8 cellular contexts compared by ENCODE assay signal in the genomic region with DNA sequence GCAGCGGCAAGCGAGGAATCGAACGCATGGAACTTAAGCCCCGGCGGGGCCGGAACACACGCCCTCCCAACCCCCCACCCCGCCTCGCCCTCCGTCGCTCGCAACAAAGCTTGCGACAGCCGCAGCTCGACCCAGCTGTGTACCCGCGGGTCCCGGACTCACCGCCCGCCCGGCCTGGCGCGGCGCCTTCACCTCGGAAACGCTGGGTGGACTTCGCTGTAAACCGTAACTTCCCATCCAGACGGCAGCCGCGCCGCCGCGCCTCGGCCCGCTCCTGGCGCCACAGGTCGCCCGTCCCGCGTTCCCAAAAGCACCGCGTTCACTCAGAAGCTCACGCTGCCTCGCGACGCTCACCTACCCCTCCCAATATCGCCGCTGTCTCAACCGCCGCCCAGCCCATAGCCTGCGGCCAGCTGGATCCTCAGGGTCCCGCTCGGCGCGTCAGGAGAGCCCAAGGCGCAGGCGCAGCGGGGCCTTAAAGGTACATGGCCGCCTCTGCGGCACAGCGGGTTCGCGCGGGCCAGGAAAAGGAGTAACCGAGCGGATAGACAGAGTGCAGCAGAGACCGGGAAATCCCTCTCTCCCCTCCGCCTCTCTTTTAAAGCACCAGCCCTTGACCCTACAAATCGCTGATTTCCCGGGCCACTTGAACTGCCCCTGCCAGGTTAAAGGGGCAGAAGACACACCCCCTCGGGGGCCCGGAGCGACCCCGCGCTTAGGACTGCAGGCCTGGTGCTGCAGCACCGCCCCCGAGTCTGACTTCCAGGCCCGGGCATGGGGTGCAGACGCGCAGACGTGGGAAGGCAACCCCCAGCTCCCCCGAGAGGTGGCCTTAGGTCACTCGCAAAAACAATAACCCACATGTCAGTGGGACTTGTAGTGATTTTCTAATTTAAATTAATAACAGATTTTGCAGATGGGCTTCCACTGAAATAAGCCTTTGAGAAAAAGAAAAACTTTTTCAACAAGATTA. TPM values are rescaled to one million over a fixed set of nuclear protein-coding genes. Genes with fewer than 3 reads are reported as not detected.
DNase-seq lines count a peak whose midpoint lies in the region; ATAC-seq and TF ChIP-seq lines count a peak whose summit lies in the region.
"Not testable (repeated sequence)": the region's sequence is repeated elsewhere in the genome, so short reads cannot be mapped to it uniquely, and the experiment has no call there.

A gene with protein sequence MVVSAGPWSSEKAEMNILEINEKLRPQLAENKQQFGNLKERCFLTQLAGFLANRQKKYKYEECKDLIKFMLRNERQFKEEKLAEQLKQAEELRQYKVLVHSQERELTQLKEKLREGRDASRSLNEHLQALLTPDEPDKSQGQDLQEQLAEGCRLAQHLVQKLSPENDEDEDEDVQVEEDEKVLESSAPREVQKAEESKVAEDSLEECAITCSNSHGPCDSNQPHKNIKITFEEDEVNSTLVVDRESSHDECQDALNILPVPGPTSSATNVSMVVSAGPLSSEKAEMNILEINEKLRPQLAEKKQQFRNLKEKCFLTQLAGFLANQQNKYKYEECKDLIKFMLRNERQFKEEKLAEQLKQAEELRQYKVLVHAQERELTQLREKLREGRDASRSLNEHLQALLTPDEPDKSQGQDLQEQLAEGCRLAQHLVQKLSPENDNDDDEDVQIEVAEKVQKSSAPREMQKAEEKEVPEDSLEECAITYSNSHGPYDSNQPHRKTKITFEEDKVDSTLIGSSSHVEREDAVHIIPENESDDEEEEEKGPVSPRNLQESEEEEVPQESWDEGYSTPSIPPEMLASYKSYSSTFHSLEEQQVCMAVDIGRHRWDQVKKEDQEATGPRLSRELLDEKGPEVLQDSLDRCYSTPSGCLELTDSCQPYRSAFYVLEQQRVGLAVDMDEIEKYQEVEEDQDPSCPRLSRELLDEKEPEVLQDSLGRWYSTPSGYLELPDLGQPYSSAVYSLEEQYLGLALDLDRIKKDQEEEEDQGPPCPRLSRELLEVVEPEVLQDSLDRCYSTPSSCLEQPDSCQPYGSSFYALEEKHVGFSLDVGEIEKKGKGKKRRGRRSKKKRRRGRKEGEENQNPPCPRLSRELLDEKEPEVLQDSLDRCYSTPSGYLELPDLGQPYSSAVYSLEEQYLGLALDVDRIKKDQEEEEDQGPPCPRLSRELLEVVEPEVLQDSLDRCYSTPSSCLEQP (N-terminal part only) (minus strand): TSS at position 443 of the 973 bp plus-strand sequence. CDS start 21,412 bp downstream, outside the sequence.

- H3K9me3 ChIP-seq in upper lobe of right lung, result not testable (repeated sequence)

- H3K9me3 Mint-ChIP-seq in brain, result not testable (repeated sequence)

- H3K4me3 ChIP-seq in upper lobe of right lung, result peak within 1 kb of the TSS; percentile 47

- H3K27me3 Mint-ChIP-seq in brain, result not testable (repeated sequence)

- H3K36me3 Mint-ChIP-seq in brain, result not testable (repeated sequence)

- not testable (repeated sequence) for H3K27me3 ChIP-seq in upper lobe of right lung

- DNase-seq in NCI-H146 (lab: John Stamatoyannopoulos, UW), result peak; percentile 36
- DNase-seq in hypothalamus (lab: John Stamatoyannopoulos, UW), result peak in 27 of 51 donors; percentile 0 to 49 (median 23)
- peak; percentile 77 for DNase-seq in retina
- DNase-seq in upper lobe of right lung, result peak; percentile 80

- intact Hi-C loops in upper lobe of right lung (cut with DNase I), result not testable (repeated sequence)

- H3K4me1 Mint-ChIP-seq in brain, result not testable (repeated sequence)

- peak within 1 kb of the TSS; percentile 95 to 99 (median 98) for H3K27ac Mint-ChIP-seq in brain

- ATAC-seq in GM18511 (IDR thresholded peaks at IDR 0.05; ENCODE audit: unreplicated experiment) (peak; percentile 94), HG02852 (IDR thresholded peaks at IDR 0.05; ENCODE audit: unreplicated experiment) (peak; percentile 96), upper lobe of right lung (peak; percentile 100)

- not testable (repeated sequence) for H3K4me1 ChIP-seq in upper lobe of right lung

- TF ChIP-seq CTCF in VCaP (conservative IDR thresholded peaks at IDR 0.05); brain (conservative IDR thresholded peaks at IDR 0.05); upper lobe of right lung (IDR thresholded peaks at IDR 0.05): not testable (repeated sequence)

- H3K27ac ChIP-seq in VCaP, result peak within 1 kb of the TSS; percentile 55
- not testable (repeated sequence) for H3K27ac ChIP-seq in upper lobe of right lung

- H3K36me3 ChIP-seq in upper lobe of right lung, result not testable (repeated sequence)

- H3K4me3 Mint-ChIP-seq in brain, result peak within 1 kb of the TSS; percentile 96 to 100 (median 98)

RNA-seq across cellular contexts. Expression of the gene that starts here (rescaled TPM):
- polyA plus RNA-seq in brain (ENCODE audit: insufficient read depth, low read depth, low replicate concordance), result 9.1 TPM
- 26.9 TPM for total RNA-seq in upper lobe of right lung

Comparison
In these comparisons a context has a peak if more than half of its experiments do, and no peak if none do; other contexts are left out.
1. DNase-seq: peak in every context shown above with its lines; median percentile 80 in upper lobe of right lung; 77 in retina; 36 in NCI-H146; 23 in hypothalamus.